ENCODE assay signal across 1 cellular context in genomic region chr15:62928242-62928995, GRCh38.
TF ChIP-seq lines count a peak whose summit lies in the region.

No MANE protein-coding gene starts in this region.

TF ChIP-seq in Ishikawa, 13 proteins besides CTCF, POLR2A, EP300 and RAD21 (continued from another document):
- TF ChIP-seq MAX (IDR thresholded peaks at IDR 0.05): no peak
- TF ChIP-seq CEBPB (IDR thresholded peaks at IDR 0.05): no peak
- TF ChIP-seq NFIC (IDR thresholded peaks at IDR 0.05): no peak
- no peak for TF ChIP-seq TEAD4 (IDR thresholded peaks at IDR 0.05)
- TF ChIP-seq ZBTB7A (IDR thresholded peaks at IDR 0.05; ENCODE audit: low read depth): no peak
- TF ChIP-seq CREB1 (IDR thresholded peaks at IDR 0.05; ENCODE audit: low read depth): no peak
- no peak for TF ChIP-seq YY1 (IDR thresholded peaks at IDR 0.05; ENCODE audit: low read depth)
- no peak for TF ChIP-seq EGR1 (IDR thresholded peaks at IDR 0.05)
